Comparison of ENCODE assay signal across 10 cellular contexts in the genomic region with DNA sequence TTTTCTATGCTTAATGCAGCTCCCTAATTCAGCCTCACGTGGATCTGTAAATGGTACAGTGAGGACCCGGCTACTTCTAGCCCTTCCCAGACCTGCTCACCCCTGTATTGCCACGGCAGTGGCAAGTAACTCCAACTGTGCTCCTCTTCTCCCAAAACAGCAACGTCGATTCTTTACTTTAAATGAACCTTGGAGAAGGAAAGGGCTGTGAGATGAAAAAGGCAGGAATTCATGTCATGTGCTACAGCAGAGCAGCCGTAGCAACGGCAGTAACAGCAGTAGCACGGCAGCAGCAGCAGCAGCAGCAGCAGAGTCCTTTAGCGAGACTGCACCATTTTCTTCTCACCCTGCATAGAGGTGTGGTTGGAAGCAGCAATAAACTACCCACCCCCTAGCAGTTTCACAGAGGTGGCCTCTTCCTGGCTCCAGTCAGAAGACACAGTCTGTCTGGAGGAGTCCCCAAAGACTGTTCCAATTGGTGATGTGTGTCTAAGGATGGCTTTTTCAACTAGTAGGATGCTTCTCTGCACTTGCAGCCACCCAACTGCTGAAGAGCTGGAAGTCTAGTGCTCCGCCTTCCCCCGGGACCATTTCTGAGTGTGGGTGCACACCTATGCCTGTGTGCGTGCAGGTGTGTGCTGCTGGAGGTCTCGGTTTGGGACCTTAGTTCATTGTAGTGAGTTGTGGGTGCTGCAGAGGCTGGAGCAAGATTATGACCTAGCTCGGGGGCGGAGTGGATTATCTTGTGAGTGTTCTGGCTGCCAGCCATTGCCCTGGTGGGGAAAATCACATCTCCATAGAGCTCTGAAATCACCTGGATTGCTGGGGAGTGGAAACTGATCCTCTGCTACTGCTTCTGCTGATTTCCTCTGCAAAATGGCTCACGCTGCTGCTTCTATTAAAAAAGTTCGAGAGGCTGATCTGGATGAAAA.
DNase-seq lines count a peak whose midpoint lies in the region; ATAC-seq and FAIRE-seq lines count a peak whose summit lies in the region.
"Had no signal": no experiment of that assay in that cellular context is flagged by ENCODE, and none has a peak within 500 bp of the region (broad histone marks: within the 10 kb centered on the region; RNA-seq: fewer than 3 reads in every experiment).

No MANE protein-coding gene starts in this region.

- no peaks in the 10 kb centered on the region for H3K9me3 ChIP-seq in small intestine (ENCODE audit: control insufficient read depth, low read depth)

- H3K9me3 Mint-ChIP-seq in activated T-helper 17 cell treated with anti-CD3 and anti-CD28 coated beads, Interleukin-2, amount 50 U/mL, for 72 hours: no peaks in the 10 kb centered on the region

- no peaks in the 10 kb centered on the region for H3K36me3 Mint-ChIP-seq in activated T-helper 17 cell treated with anti-CD3 and anti-CD28 coated beads, Interleukin-2, amount 50 U/mL, for 72 hours (ENCODE audit: low read depth)

- H3K4me1 ChIP-seq in small intestine (ENCODE audit: control insufficient read depth in 2 of 2, insufficient read depth in 1 of 2, low read depth in 1 of 2, low read length in 1 of 2): no peaks in the 10 kb centered on the region

- H3K36me3 ChIP-seq in small intestine (ENCODE audit: control insufficient read depth in 2 of 2, insufficient read depth in 2 of 2, low read length in 2 of 2): no peaks in the 10 kb centered on the region

- ATAC-seq in GM19328 (IDR thresholded peaks at IDR 0.05; ENCODE audit: unreplicated experiment): no peak
- no peak for ATAC-seq in activated T-helper 17 cell treated with anti-CD3 and anti-CD28 coated beads, Interleukin-2, amount 50 U/mL, for 72 hours (replicated peaks)

- DNase-seq in NCI-H1105 (lab: John Stamatoyannopoulos, UW) (peak; percentile 48), astrocyte of the hippocampus (ENCODE audit: low read depth, low spot score) (peak; percentile 60), iPS-NIHi7 (ENCODE audit: extremely low spot score) (peak; percentile 9), small intestine (peak; percentile 46), DMS 273 treated with DMSO at 0.1 percent for 48 hours (lab: John Stamatoyannopoulos, UW) (no peak)
- DNase-seq in activated T-cell treated with anti-CD3 and anti-CD28 coated beads, Interleukin-2, amount 50 U/mL, for 48 hours: no peak
- DNase-seq: islet precursor cell; stimulated activated CD4-positive, alpha-beta T cell treated with anti-CD3 and anti-CD28 coated beads, Interleukin-12 subunit alpha, Interleukin-12 subunit beta, amount 100 ng/mL, for 4 hours had no signal

- WGBS in small intestine, 3 donors: 9 to 49% (median 31%) methylated on average over 17 of the region's 17 CpGs

- H3K27ac ChIP-seq in small intestine (ENCODE audit: low read depth in 1 of 2, low read length in 1 of 2): no peak overlapping the region

- no peaks in the 10 kb centered on the region for H3K27me3 Mint-ChIP-seq in activated T-helper 17 cell treated with anti-CD3 and anti-CD28 coated beads, Interleukin-2, amount 50 U/mL, for 72 hours

- peaks cover 0 to 2% of the 10 kb centered on the region in 2 donors for H3K27me3 ChIP-seq in small intestine (ENCODE audit: control insufficient read depth in 2 of 2, insufficient read depth in 2 of 2, low read length in 2 of 2)

- no peak overlapping the region for H3K27ac Mint-ChIP-seq in activated T-helper 17 cell treated with anti-CD3 and anti-CD28 coated beads, Interleukin-2, amount 50 U/mL, for 72 hours

- peak overlapping the region in 1 of 2 donors; percentile 9 for H3K4me3 ChIP-seq in small intestine (ENCODE audit: low read depth in 1 of 2, low read length in 2 of 2)

- FAIRE-seq in small intestine (lab: Jason Lieb, UNC): no peak

- H3K4me3 Mint-ChIP-seq in activated T-helper 17 cell treated with anti-CD3 and anti-CD28 coated beads, Interleukin-2, amount 50 U/mL, for 72 hours: no peak overlapping the region

- no peaks in the 10 kb centered on the region for H3K4me1 Mint-ChIP-seq in activated T-helper 17 cell treated with anti-CD3 and anti-CD28 coated beads, Interleukin-2, amount 50 U/mL, for 72 hours

Comparison
In these comparisons a context has a peak if more than half of its experiments do, and no peak if none do; other contexts are left out.
1. DNase-seq: peak in NCI-H1105 (single experiment), astrocyte of the hippocampus (single experiment), iPS-NIHi7 (single experiment) and small intestine (single experiment); none in DMS 273 treated with DMSO at 0.1 percent for 48 hours (single experiment) and activated T-cell treated with anti-CD3 and anti-CD28 coated beads, Interleukin-2, amount 50 U/mL, for 48 hours (0 of 2).